Comparison of ENCODE assay signal across 8 cellular contexts in genomic region chr3:107525954-107526305, GRCh38. TPM values are rescaled to one million over a fixed set of nuclear protein-coding genes. Genes with fewer than 3 reads are reported as not detected.
DNase-seq lines count a peak whose midpoint lies in the region; ATAC-seq, FAIRE-seq and TF ChIP-seq lines count a peak whose summit lies in the region.

No MANE protein-coding gene starts in this region.

- peak overlapping the region; percentile 96 for H2AFZ ChIP-seq in astrocyte (ENCODE audit: low read depth, low read length)

- in situ Hi-C loops in transverse colon (cut with MboI; ENCODE audit: low pct_ligation_motif_present in 1 of 4, low pct_unique_long_range_greater_than_20kb in 1 of 4, low sequenced_read_pairs in 3 of 4): no loop called here

- H3K9me3 ChIP-seq in astrocyte (ENCODE audit: insufficient read depth, low read depth, low read length) (no peaks in the 10 kb centered on the region), lower lobe of right lung (no peaks in the 10 kb centered on the region), transverse colon (no peaks in the 10 kb centered on the region)

- no peak for DNase-seq in activated T-cell treated with anti-CD3 and anti-CD28 coated beads, Interleukin-2, amount 50 U/mL, for 24 hours
- DNase-seq in activated T-cell treated with anti-CD3 and anti-CD28 coated beads, Interleukin-2, amount 50 U/mL, for 1 hour: no peak
- no peak for DNase-seq in astrocyte (ENCODE audit: low read depth)
- DNase-seq in lower lobe of right lung: no peak
- DNase-seq in transverse colon: no peak
- no peak for DNase-seq in stimulated activated CD4-positive, alpha-beta T cell treated with anti-CD3 and anti-CD28 coated beads, Interleukin-15, amount 100 ng/mL, for 24 hours

- peak overlapping the region; percentile 95 for H3K4me3 ChIP-seq in astrocyte (ENCODE audit: insufficient read depth, low read depth, low read length)
- H3K4me3 ChIP-seq in lower lobe of right lung: peak overlapping the region; percentile 91
- H3K4me3 ChIP-seq in transverse colon: peak overlapping the region; percentile 61 to 94 (median 81)

- peaks cover 7% of the 10 kb centered on the region for H4K20me1 ChIP-seq in astrocyte (ENCODE audit: insufficient read depth, low read length)

- 4 to 11% methylated on average over 4 to 8 of the region's 8 CpGs for WGBS in transverse colon (ENCODE audit: low coverage in 1 of 2), 2 donors

- peak overlapping the region; percentile 95 for H3K4me3 Mint-ChIP-seq in activated T-cell treated with anti-CD3 and anti-CD28 coated beads, Interleukin-2, amount 50 U/mL, for 24 hours
- H3K4me3 Mint-ChIP-seq in astrocyte (ENCODE audit: unreplicated experiment): peak overlapping the region; percentile 98

- peaks cover 36% of the 10 kb centered on the region for H3K79me2 ChIP-seq in astrocyte (ENCODE audit: insufficient read depth, low read length)

- H3K27me3 Mint-ChIP-seq in activated T-cell treated with anti-CD3 and anti-CD28 coated beads, Interleukin-2, amount 50 U/mL, for 24 hours: no peaks in the 10 kb centered on the region
- H3K27me3 Mint-ChIP-seq in astrocyte (ENCODE audit: low read depth, unreplicated experiment): no peaks in the 10 kb centered on the region

- H3K9ac ChIP-seq in astrocyte (ENCODE audit: low read length): peak overlapping the region; percentile 95

- H3K27ac Mint-ChIP-seq in activated T-cell treated with anti-CD3 and anti-CD28 coated beads, Interleukin-2, amount 50 U/mL, for 24 hours: peak overlapping the region; percentile 96
- H3K27ac Mint-ChIP-seq in astrocyte (ENCODE audit: unreplicated experiment): peak overlapping the region; percentile 89

- FAIRE-seq in astrocyte (lab: Jason Lieb, UNC): no peak

- H3K27me3 ChIP-seq in astrocyte (ENCODE audit: insufficient read depth, low read length) (no peaks in the 10 kb centered on the region), lower lobe of right lung (ENCODE audit: low read depth) (no peaks in the 10 kb centered on the region), transverse colon (no peaks in the 10 kb centered on the region)

- TF ChIP-seq EP300 in transverse colon (IDR thresholded peaks at IDR 0.05; ENCODE audit: low read depth): no peak

- H3K9me3 Mint-ChIP-seq in activated T-cell treated with anti-CD3 and anti-CD28 coated beads, Interleukin-2, amount 50 U/mL, for 24 hours: no peaks in the 10 kb centered on the region
- no peaks in the 10 kb centered on the region for H3K9me3 Mint-ChIP-seq in astrocyte (ENCODE audit: unreplicated experiment)

- H3K36me3 ChIP-seq in astrocyte (ENCODE audit: insufficient read depth, low read length): peaks cover 3% of the 10 kb centered on the region
- H3K36me3 ChIP-seq in lower lobe of right lung: no peaks in the 10 kb centered on the region
- H3K36me3 ChIP-seq in transverse colon: no peaks in the 10 kb centered on the region

- peaks cover 42% of the 10 kb centered on the region for H3K4me1 Mint-ChIP-seq in activated T-cell treated with anti-CD3 and anti-CD28 coated beads, Interleukin-2, amount 50 U/mL, for 24 hours (ENCODE audit: low read depth)
- H3K4me1 Mint-ChIP-seq in astrocyte (ENCODE audit: low read depth, unreplicated experiment): peaks cover 15% of the 10 kb centered on the region

- H3K27ac ChIP-seq in astrocyte (ENCODE audit: low read depth, low read length): peak overlapping the region; percentile 70
- no peak overlapping the region for H3K27ac ChIP-seq in lower lobe of right lung
- H3K27ac ChIP-seq in transverse colon: peak overlapping the region in 3 of 4 donors; percentile 93 to 99 (median 98)

- peak overlapping the region; percentile 98 for H3K4me2 ChIP-seq in astrocyte (ENCODE audit: low read length)

- H3K4me1 ChIP-seq in astrocyte (ENCODE audit: insufficient read depth, low read length) (peaks cover 10% of the 10 kb centered on the region), lower lobe of right lung (peaks cover 17% of the 10 kb centered on the region), transverse colon (peaks cover 6 to 14% (median 7%) of the 10 kb centered on the region in 4 donors)

- peaks cover 38% of the 10 kb centered on the region for H3K36me3 Mint-ChIP-seq in activated T-cell treated with anti-CD3 and anti-CD28 coated beads, Interleukin-2, amount 50 U/mL, for 24 hours (ENCODE audit: low read depth)
- H3K36me3 Mint-ChIP-seq in astrocyte (ENCODE audit: low read depth, unreplicated experiment): no peaks in the 10 kb centered on the region

- no peak for TF ChIP-seq POLR2A in transverse colon (IDR thresholded peaks at IDR 0.05)

- TF ChIP-seq CTCF in astrocyte (IDR thresholded peaks at IDR 0.05; ENCODE audit: insufficient read depth, low read depth, low read length): no peak
- TF ChIP-seq CTCF in lower lobe of right lung (IDR thresholded peaks at IDR 0.05): no peak
- TF ChIP-seq CTCF in transverse colon (IDR thresholded peaks at IDR 0.05): no peak

- intact Hi-C loops in lower lobe of right lung (cut with DNase I): no loop called here
- intact Hi-C loops in transverse colon (cut with DNase I; ENCODE audit: low total_unique reads): no loop called here

- ATAC-seq in lower lobe of right lung: no peak
- ATAC-seq in HG03565 (IDR thresholded peaks at IDR 0.05; ENCODE audit: unreplicated experiment): no peak
- ATAC-seq in HG03139 (IDR thresholded peaks at IDR 0.05; ENCODE audit: unreplicated experiment): no peak

RNA-seq across cellular contexts. Expression of gene BBX, which starts 3.2 kb away (rescaled TPM):
- total RNA-seq in astrocyte: 91.6 and 101 TPM in 2 replicates
- 58.3 TPM for total RNA-seq in lower lobe of right lung
- 10 to 100 TPM; 22.5 to 39.6 (median 33.1) TPM for total RNA-seq in transverse colon
